Comparison of ENCODE assay signal across 1 cellular context in the genomic region with DNA sequence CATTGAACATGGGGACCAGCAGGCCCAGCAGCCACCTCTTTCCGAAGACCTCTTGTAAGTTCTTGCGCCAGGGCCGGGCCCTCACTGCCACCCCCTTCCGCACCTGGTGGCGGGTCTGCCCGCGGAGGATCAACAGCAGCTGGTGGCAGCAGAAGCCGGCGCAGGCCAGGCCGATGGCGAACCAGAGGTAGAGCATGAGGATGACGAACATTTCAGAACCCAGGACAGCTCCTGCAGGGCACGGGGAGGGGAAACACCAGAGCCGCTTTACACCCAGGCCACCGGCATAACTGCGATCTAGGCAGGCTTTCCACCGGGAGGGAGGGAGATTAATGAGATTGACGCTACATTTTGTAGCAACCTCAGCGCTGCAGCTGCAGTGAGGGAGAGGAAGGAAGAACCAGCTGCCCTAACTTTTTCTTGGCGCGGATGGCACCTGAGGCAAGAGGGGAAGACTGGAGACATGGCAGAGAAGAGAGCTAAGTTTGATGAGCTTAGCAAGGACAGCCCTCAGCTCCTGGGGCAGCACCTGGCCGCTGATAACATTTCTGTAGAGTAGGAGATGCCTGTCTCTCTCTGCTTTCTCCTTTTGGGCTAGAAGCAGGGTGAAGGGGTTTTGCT.
A peak's percentile ranks its signal among the peaks of the same experiment; 100 is the strongest.
TF ChIP-seq lines count a peak whose summit lies in the region.

No MANE protein-coding gene starts in this region.

TF ChIP-seq in SK-N-SH, 30 proteins besides CTCF, POLR2A, EP300 and RAD21:
- TF ChIP-seq, protein P1, sequence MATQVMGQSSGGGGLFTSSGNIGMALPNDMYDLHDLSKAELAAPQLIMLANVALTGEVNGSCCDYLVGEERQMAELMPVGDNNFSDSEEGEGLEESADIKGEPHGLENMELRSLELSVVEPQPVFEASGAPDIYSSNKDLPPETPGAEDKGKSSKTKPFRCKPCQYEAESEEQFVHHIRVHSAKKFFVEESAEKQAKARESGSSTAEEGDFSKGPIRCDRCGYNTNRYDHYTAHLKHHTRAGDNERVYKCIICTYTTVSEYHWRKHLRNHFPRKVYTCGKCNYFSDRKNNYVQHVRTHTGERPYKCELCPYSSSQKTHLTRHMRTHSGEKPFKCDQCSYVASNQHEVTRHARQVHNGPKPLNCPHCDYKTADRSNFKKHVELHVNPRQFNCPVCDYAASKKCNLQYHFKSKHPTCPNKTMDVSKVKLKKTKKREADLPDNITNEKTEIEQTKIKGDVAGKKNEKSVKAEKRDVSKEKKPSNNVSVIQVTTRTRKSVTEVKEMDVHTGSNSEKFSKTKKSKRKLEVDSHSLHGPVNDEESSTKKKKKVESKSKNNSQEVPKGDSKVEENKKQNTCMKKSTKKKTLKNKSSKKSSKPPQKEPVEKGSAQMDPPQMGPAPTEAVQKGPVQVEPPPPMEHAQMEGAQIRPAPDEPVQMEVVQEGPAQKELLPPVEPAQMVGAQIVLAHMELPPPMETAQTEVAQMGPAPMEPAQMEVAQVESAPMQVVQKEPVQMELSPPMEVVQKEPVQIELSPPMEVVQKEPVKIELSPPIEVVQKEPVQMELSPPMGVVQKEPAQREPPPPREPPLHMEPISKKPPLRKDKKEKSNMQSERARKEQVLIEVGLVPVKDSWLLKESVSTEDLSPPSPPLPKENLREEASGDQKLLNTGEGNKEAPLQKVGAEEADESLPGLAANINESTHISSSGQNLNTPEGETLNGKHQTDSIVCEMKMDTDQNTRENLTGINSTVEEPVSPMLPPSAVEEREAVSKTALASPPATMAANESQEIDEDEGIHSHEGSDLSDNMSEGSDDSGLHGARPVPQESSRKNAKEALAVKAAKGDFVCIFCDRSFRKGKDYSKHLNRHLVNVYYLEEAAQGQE (IDR thresholded peaks at IDR 0.05; ENCODE audit: low read depth, low read length) = peak; percentile 94
- TF ChIP-seq RCOR1 (IDR thresholded peaks at IDR 0.05; ENCODE audit: low read length) = no peak
- TF ChIP-seq POLR2AphosphoS5 (IDR thresholded peaks at IDR 0.05; ENCODE audit: low read depth, low read length) = no peak
- TF ChIP-seq NFIC (IDR thresholded peaks at IDR 0.05; ENCODE audit: borderline replicate concordance) = no peak
- no peak for TF ChIP-seq YY1 (IDR thresholded peaks at IDR 0.05; ENCODE audit: low read depth)
- TF ChIP-seq, protein P2, sequence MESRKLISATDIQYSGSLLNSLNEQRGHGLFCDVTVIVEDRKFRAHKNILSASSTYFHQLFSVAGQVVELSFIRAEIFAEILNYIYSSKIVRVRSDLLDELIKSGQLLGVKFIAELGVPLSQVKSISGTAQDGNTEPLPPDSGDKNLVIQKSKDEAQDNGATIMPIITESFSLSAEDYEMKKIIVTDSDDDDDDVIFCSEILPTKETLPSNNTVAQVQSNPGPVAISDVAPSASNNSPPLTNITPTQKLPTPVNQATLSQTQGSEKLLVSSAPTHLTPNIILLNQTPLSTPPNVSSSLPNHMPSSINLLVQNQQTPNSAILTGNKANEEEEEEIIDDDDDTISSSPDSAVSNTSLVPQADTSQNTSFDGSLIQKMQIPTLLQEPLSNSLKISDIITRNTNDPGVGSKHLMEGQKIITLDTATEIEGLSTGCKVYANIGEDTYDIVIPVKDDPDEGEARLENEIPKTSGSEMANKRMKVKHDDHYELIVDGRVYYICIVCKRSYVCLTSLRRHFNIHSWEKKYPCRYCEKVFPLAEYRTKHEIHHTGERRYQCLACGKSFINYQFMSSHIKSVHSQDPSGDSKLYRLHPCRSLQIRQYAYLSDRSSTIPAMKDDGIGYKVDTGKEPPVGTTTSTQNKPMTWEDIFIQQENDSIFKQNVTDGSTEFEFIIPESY (IDR thresholded peaks at IDR 0.05; ENCODE audit: borderline replicate concordance, low read depth) = no peak
- TF ChIP-seq SIN3A (IDR thresholded peaks at IDR 0.05; ENCODE audit: borderline replicate concordance, low read depth, low read length) = no peak
